1 cellular context compared by ENCODE assay signal in the genomic region with DNA sequence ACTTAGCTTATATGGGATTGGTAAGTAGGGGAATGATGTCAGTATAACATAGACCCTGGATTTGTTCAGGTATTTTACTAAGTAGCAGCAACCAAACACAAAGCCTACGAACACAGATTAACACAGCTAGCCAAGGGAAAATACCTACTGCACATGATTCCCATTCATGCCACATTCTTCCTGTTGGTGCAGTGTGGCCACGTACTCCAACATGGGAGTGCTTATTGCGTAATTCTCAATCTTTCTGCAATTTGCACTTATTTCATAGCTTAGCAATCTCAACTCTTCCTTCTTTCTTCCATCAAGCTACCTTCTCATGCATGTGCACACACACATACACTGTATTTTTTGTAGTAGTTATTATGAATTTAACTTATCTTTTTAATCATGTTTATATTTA.
TF ChIP-seq lines count a peak whose summit lies in the region.

No MANE protein-coding gene starts in this region.

TF ChIP-seq in IMR-90, 13 proteins besides CTCF, POLR2A, EP300 and RAD21 (continued from another document):
- TF ChIP-seq RCOR1 (IDR thresholded peaks at IDR 0.05; ENCODE audit: insufficient replicate concordance, low read length), result no peak
